8 cellular contexts compared by ENCODE assay signal in the genomic region with DNA sequence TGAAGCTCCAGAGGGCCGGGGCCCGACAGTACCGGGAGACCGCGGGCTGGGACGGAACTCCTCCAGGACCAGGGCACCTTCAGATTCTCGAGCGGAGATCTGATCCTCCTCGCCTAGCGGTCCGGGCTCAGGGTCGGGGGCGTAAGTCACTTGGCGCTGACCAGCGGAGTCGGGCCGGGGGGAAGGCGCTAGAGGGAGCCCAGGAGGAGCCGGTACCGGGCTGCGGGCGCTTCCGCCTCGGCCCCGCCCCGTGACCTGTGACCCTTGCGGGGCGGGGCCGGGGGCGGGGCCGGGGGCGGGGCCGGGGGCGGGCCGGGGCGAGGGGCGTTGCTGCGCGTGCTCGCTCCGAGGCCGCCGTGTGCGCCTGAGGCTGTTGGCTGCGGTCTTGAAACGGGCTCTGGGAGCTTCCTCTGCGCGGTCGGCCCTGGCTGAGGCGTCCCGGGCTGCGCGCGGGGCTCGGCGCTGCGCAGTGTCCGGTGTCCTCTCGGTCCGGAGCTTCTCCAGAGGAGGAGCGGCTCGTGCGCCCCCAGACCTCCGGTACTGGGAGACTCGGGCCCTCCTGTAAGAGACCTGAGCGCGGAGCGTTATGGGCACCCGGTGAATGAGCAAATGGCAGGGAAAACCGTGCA. TPM values are rescaled to one million over a fixed set of nuclear protein-coding genes. Genes with fewer than 3 reads are reported as not detected.
DNase-seq lines count a peak whose midpoint lies in the region; ATAC-seq and TF ChIP-seq lines count a peak whose summit lies in the region.

A gene (minus strand): TSS at position 239 of the 629 bp plus-strand sequence. CDS start 373 bp downstream, outside the sequence.

- no peaks in the 10 kb centered on the region for H3K9me3 Mint-ChIP-seq in activated CD4-positive, alpha-beta memory T cell treated with anti-CD3 and anti-CD28 coated beads, Interleukin-2, amount 10 ng/mL, durations not matched to agents 7 days and 5 days

- peak within 1 kb of the TSS; percentile 79 for H3K27ac Mint-ChIP-seq in activated CD4-positive, alpha-beta memory T cell treated with anti-CD3 and anti-CD28 coated beads, Interleukin-2, amount 10 ng/mL, durations not matched to agents 7 days and 5 days

- POLR2A ChIA-PET in AG04450 (lab: Yijun Ruan, JAX): interaction anchor here (1.5 kb wide), 1 partner anchor 102 kb away, joined by 11 read pairs; a partner anchor contains a TSS
- POLR2A ChIA-PET in activated CD4-positive, alpha-beta memory T cell treated with anti-CD3 and anti-CD28 coated beads, Interleukin-2, amount 10 ng/mL, durations not matched to agents 7 days and 5 days (lab: Charles Lee): interaction anchor here (0.9 to 3.1 kb wide), 8 partner anchors 7 to 158 kb away, joined by 3 to 13 read pairs (median 6); a partner anchor contains a TSS

- CTCF ChIA-PET in AG04450 (lab: Charles Lee): interaction anchor here (0.6 to 1.7 kb wide), 8 partner anchors 13 to 102 kb away, joined by 3 to 7 read pairs (median 4); a partner anchor contains a TSS
- CTCF ChIA-PET in activated CD4-positive, alpha-beta memory T cell treated with anti-CD3 and anti-CD28 coated beads, Interleukin-2, amount 10 ng/mL, durations not matched to agents 7 days and 5 days (lab: Charles Lee): interaction anchor here (0.5 to 1.8 kb wide), 4 partner anchors 65 to 352 kb away, joined by 4 to 7 read pairs (median 4); a partner anchor contains a TSS

- H3K4me1 Mint-ChIP-seq in activated CD4-positive, alpha-beta memory T cell treated with anti-CD3 and anti-CD28 coated beads, Interleukin-2, amount 10 ng/mL, durations not matched to agents 7 days and 5 days: peaks cover 15% of the 10 kb centered on the region

- peak; percentile 49 for ATAC-seq in GM18519 (IDR thresholded peaks at IDR 0.05; ENCODE audit: low FRiP score, unreplicated experiment)
- peak; percentile 62 for ATAC-seq in HG03135 (IDR thresholded peaks at IDR 0.05; ENCODE audit: unreplicated experiment)

- DNase-seq in AG04450 (ENCODE audit: low read depth, low spot score) (peak; percentile 43), NCI-H748 (lab: John Stamatoyannopoulos, UW; ENCODE audit: unreplicated experiment) (peak; percentile 84), lung microvascular endothelial cell (ENCODE audit: low read depth in 2 of 2) (peak; percentile 87 to 89)
- peak; percentile 87 for DNase-seq in activated CD4-positive, alpha-beta memory T cell treated with anti-CD3 and anti-CD28 coated beads, Interleukin-2, amount 10 ng/mL, durations not matched to agents 7 days and 5 days
- peak; percentile 67 for DNase-seq in effector CD4-positive, alpha-beta T cell
- peak; percentile 55 to 61 (median 58) for DNase-seq in stimulated activated CD4-positive, alpha-beta T cell treated with anti-CD3 and anti-CD28 coated beads, TNF-alpha, amount 100 ng/mL, for 4 hours (ENCODE audit: low read depth in 3 of 3)

- peak within 1 kb of the TSS; percentile 31 for H3K27ac ChIP-seq in AG04450 (ENCODE audit: low read depth, low read length)

- H3K36me3 Mint-ChIP-seq in activated CD4-positive, alpha-beta memory T cell treated with anti-CD3 and anti-CD28 coated beads, Interleukin-2, amount 10 ng/mL, durations not matched to agents 7 days and 5 days (ENCODE audit: low read depth): peaks cover 18% of the 10 kb centered on the region

- peaks cover 1% of the 10 kb centered on the region for H3K27me3 ChIP-seq in AG04450 (ENCODE audit: control insufficient read depth, insufficient read depth, low read length)

- peak within 1 kb of the TSS; percentile 85 for H3K4me3 Mint-ChIP-seq in activated CD4-positive, alpha-beta memory T cell treated with anti-CD3 and anti-CD28 coated beads, Interleukin-2, amount 10 ng/mL, durations not matched to agents 7 days and 5 days

- H3K27me3 Mint-ChIP-seq in activated CD4-positive, alpha-beta memory T cell treated with anti-CD3 and anti-CD28 coated beads, Interleukin-2, amount 10 ng/mL, durations not matched to agents 7 days and 5 days: peaks cover 5% of the 10 kb centered on the region

- no peaks in the 10 kb centered on the region; the same call in 1 of the 2 replicates for H3K9me3 ChIP-seq in AG04450 (ENCODE audit: control insufficient read depth, insufficient read depth, low read length)

- peak; percentile 38 for TF ChIP-seq CTCF in AG04450 (IDR thresholded peaks at IDR 0.05; ENCODE audit: low read depth, low read length)

- peak within 1 kb of the TSS; percentile 84 for H3K4me3 ChIP-seq in AG04450 (ENCODE audit: low read depth, low read length)

RNA-seq across cellular contexts. Expression of the gene that starts here (rescaled TPM):
- 14.3 and 22.0 TPM in 2 replicates for polyA plus RNA-seq in AG04450 (2011; rRNA removed)
- 6.4 and 7.4 TPM in 2 replicates for polyA minus RNA-seq in AG04450 (2011; rRNA and poly(A)+ RNA removed)
- 10 to 100 TPM; 63.1 to 65.0 TPM for total RNA-seq in activated CD4-positive, alpha-beta memory T cell treated with anti-CD3 and anti-CD28 coated beads, Interleukin-2, amount 10 ng/mL, durations not matched to agents 7 days and 5 days
- 8.7 and 11.3 TPM in 2 replicates for total RNA-seq in lung microvascular endothelial cell

Comparison
In these comparisons a context has a peak if more than half of its experiments do, and no peak if none do; other contexts are left out.
1. Peak in every context shown above with its lines: DNase-seq, ATAC-seq, H3K4me3 ChIP-seq and H3K27ac ChIP-seq.